8 cellular contexts compared by ENCODE assay signal in the genomic region with DNA sequence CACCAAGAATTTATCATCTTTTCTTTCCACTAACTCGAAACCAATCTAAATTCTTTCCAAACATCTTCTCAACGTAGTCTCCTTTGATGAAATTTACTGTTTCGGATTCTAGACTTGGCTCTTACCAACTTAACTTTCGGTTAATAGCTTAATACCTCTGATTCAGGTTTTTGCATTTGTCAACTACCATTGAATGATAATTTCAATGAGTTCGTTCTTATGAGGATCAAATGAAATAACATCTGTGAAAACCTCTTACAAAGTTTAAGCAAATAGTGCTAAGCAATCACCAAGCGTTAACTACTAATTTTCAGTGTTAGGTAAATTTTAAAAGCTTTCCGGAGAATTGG. TPM values are rescaled to one million over a fixed set of nuclear protein-coding genes. Genes with fewer than 3 reads are reported as not detected.
DNase-seq lines count a peak whose midpoint lies in the region; ATAC-seq and TF ChIP-seq lines count a peak whose summit lies in the region.

No MANE protein-coding gene starts in this region.

- intact Hi-C loops in Panc1 (cut with micrococcal nuclease; ENCODE audit: unreplicated experiment), result no loop called here
- intact Hi-C loops in esophagus muscularis mucosa (cut with DNase I), result loop anchor here (2.0 to 5.0 kb wide), 2 partner anchors 19 to 59 kb away; a partner anchor contains a TSS
- intact Hi-C loops in psoas muscle (cut with DNase I), result loop anchor here (2.0 kb wide), 2 partner anchors 19 to 71 kb away; a partner anchor contains a TSS

- no peaks in the 10 kb centered on the region for H3K27me3 ChIP-seq in GM06990 (replicated peaks; ENCODE audit: control insufficient read depth, insufficient read depth, low read length)
- H3K27me3 ChIP-seq in Panc1 (ENCODE audit: control insufficient read depth, insufficient read depth, low read length), result no peaks in the 10 kb centered on the region
- H3K27me3 ChIP-seq in esophagus muscularis mucosa, result no peaks in the 10 kb centered on the region
- no peaks in the 10 kb centered on the region for H3K27me3 ChIP-seq in psoas muscle (ENCODE audit: insufficient read depth in 3 of 3, low read length in 2 of 3)

- H3K9me3 ChIP-seq in Panc1 (ENCODE audit: control insufficient read depth, insufficient read depth, low read depth, low read length) (no peaks in the 10 kb centered on the region), esophagus muscularis mucosa (no peaks in the 10 kb centered on the region), psoas muscle (no peaks in the 10 kb centered on the region)

- POLR2A ChIA-PET in Panc1 (lab: Charles Lee), result no interaction called here
- POLR2A ChIA-PET in GM10248 (lab: Yijun Ruan, JAX), result interaction anchor here (1.9 kb wide), 1 partner anchor 18 kb away, joined by 12 read pairs; a partner anchor contains a TSS

- no peaks in the 10 kb centered on the region for H3K36me3 ChIP-seq in GM06990 (ENCODE audit: control insufficient read depth, insufficient read depth, low read length)
- no peaks in the 10 kb centered on the region for H3K36me3 ChIP-seq in Panc1 (ENCODE audit: control insufficient read depth, insufficient read depth, low read length)
- peaks cover 0 to 4% (median under 1%) of the 10 kb centered on the region in 4 donors for H3K36me3 ChIP-seq in esophagus muscularis mucosa
- H3K36me3 ChIP-seq in psoas muscle (ENCODE audit: insufficient read depth in 1 of 2, low read depth in 1 of 2), result peaks cover 0 to 3% of the 10 kb centered on the region in 2 donors

- 12% methylated on average over 7 of the region's 7 CpGs for WGBS in esophagus muscularis mucosa
- 11 to 13% (median 12%) methylated on average over 7 of the region's 7 CpGs for WGBS in psoas muscle, 3 donors

- TF ChIP-seq CTCF in GM06990 (IDR thresholded peaks at IDR 0.05; ENCODE audit: insufficient read depth, low read length, poor library complexity, severe bottlenecking) (no peak), Panc1 (IDR thresholded peaks at IDR 0.05) (no peak), esophagus muscularis mucosa (IDR thresholded peaks at IDR 0.05) (no peak), psoas muscle (IDR thresholded peaks at IDR 0.05) (no peak), GM10248 (IDR thresholded peaks at IDR 0.05; ENCODE audit: control extremely low read depth, extremely low read depth, low read depth, missing control alignments) (no peak)

- in situ Hi-C loops in Panc1 (cut with HindIII; ENCODE audit: low pct_unique_long_range_greater_than_20kb, low sequenced_read_pairs), result no loop called here

- no TSS peak for BruUV-seq in Panc1 (replicated peaks; lab: Mats Ljungman, UMichigan)

- ATAC-seq in Panc1 (no peak), psoas muscle (no peak), GM19324 (IDR thresholded peaks at IDR 0.05; ENCODE audit: low FRiP score, unreplicated experiment) (no peak), GM18520 (IDR thresholded peaks at IDR 0.05; ENCODE audit: unreplicated experiment) (no peak)

- H3K4me3 ChIP-seq in GM06990 (replicated peaks; ENCODE audit: low read depth, low read length) (peak overlapping the region; percentile 92), Panc1 (ENCODE audit: low read depth in 2 of 2, low read length in 2 of 2) (peak overlapping the region; percentile 62 to 66), esophagus muscularis mucosa (peak overlapping the region; percentile 97 to 100 (median 98)), psoas muscle (peak overlapping the region; percentile 87)

- TF ChIP-seq EP300 in esophagus muscularis mucosa (IDR thresholded peaks at IDR 0.05), result no peak

- TF ChIP-seq POLR2A in esophagus muscularis mucosa (IDR thresholded peaks at IDR 0.05; ENCODE audit: low read depth), result no peak

- CTCF ChIA-PET in Panc1 (lab: Charles Lee), result no interaction called here
- CTCF ChIA-PET in GM10248 (lab: Yijun Ruan, JAX), result interaction anchor here (0.9 to 3.7 kb wide), 7 partner anchors 12 to 256 kb away, joined by 3 to 14 read pairs (median 4); a partner anchor contains a TSS

- H3K4me1 ChIP-seq in Panc1 (ENCODE audit: control insufficient read depth, insufficient read depth, low read length), result peaks cover 15% of the 10 kb centered on the region
- peaks cover 35 to 46% (median 41%) of the 10 kb centered on the region in 4 donors for H3K4me1 ChIP-seq in esophagus muscularis mucosa
- H3K4me1 ChIP-seq in psoas muscle, result peaks cover 40% of the 10 kb centered on the region

- no peak for DNase-seq in GM06990 (ENCODE audit: extremely low read depth, insufficient read length)
- DNase-seq in Panc1 (ENCODE audit: low read depth, low spot score), result no peak
- DNase-seq in esophagus muscularis mucosa (ENCODE audit: extremely low spot score), result no peak
- no peak for DNase-seq in psoas muscle
- no peak for DNase-seq in NCI-H1092 treated with DMSO at 0.1 percent for 48 hours (lab: John Stamatoyannopoulos, UW)
- DNase-seq in GM10248 (ENCODE audit: extremely low spot score), result no peak

- H3K27ac ChIP-seq in Panc1 (ENCODE audit: low read length) (peak overlapping the region; percentile 93), esophagus muscularis mucosa (replicated peaks in 1 of 4) (peak overlapping the region; percentile 99 to 100 (median 99)), psoas muscle (peak overlapping the region; percentile 98)

RNA-seq across cellular contexts. Expression of a gene that starts 0.6 kb away (rescaled TPM):
- total RNA-seq in Panc1 (2021; ENCODE audit: unreplicated experiment) (103 TPM), esophagus muscularis mucosa (10 to 100 TPM; 74.8 to 96.0 (median 85.8) TPM), psoas muscle (100 to 1,000 TPM in 2 of 4 donors, 10 to 100 TPM in 2; 83.8 to 138 (median 103) TPM)
- 98.3 TPM for polyA plus RNA-seq in Panc1 (2012; ENCODE audit: insufficient read length)
- polyA plus RNA-seq in psoas muscle, result 100 to 1,000 TPM; 120 to 238 (median 151) TPM

RNA-seq across cellular contexts. Expression of a gene that starts 14.3 kb away (rescaled TPM):
- total RNA-seq in Panc1 (2021; ENCODE audit: unreplicated experiment), result 1.9 TPM
- polyA plus RNA-seq in Panc1 (2012; ENCODE audit: insufficient read length), result 1.9 TPM
- under 1 TPM in 1 of 4 donors, not detected in 3; 0.45 TPM for total RNA-seq in esophagus muscularis mucosa
- 1 to 10 TPM in 3 of 4 donors, not detected in 1; 1.5 to 2.2 (median 1.7) TPM for total RNA-seq in psoas muscle
- polyA plus RNA-seq in psoas muscle, result 1 to 10 TPM in 1 of 3 donors, under 1 TPM in 2; 0.26 to 1.7 (median 0.39) TPM

RNA-seq across cellular contexts. Expression of a gene that starts 18.4 kb away (rescaled TPM):
- 115 TPM for total RNA-seq in Panc1 (2021; ENCODE audit: unreplicated experiment)
- 115 TPM for polyA plus RNA-seq in Panc1 (2012; ENCODE audit: insufficient read length)
- total RNA-seq in esophagus muscularis mucosa, result 10 to 100 TPM; 46.1 to 71.8 (median 62.7) TPM
- 10 to 100 TPM; 44.0 to 83.6 (median 68.4) TPM for total RNA-seq in psoas muscle
- polyA plus RNA-seq in psoas muscle, result 100 to 1,000 TPM in 2 of 3 donors, 10 to 100 TPM in 1; 83.4 to 167 (median 127) TPM

RNA-seq across cellular contexts. Expression of a gene that starts 47.3 kb away (rescaled TPM):
- total RNA-seq in Panc1 (2021; ENCODE audit: unreplicated experiment) (25.3 TPM), esophagus muscularis mucosa (10 to 100 TPM in 3 of 4 donors, 1 to 10 TPM in 1; 8.3 to 14.5 (median 11.4) TPM), psoas muscle (10 to 100 TPM in 2 of 4 donors, 1 to 10 TPM in 2; 5.8 to 14.6 (median 8.7) TPM)
- polyA plus RNA-seq in Panc1 (2012; ENCODE audit: insufficient read length), result 35.5 TPM
- 10 to 100 TPM; 10.2 to 11.5 (median 10.7) TPM for polyA plus RNA-seq in psoas muscle

RNA-seq across cellular contexts. Expression of a gene that starts 57.4 kb away (rescaled TPM):
- total RNA-seq in Panc1 (2021; ENCODE audit: unreplicated experiment), result 116 TPM
- 154 TPM for polyA plus RNA-seq in Panc1 (2012; ENCODE audit: insufficient read length)
- 100 to 1,000 TPM in 3 of 4 donors, 10 to 100 TPM in 1; 84.7 to 151 (median 124) TPM for total RNA-seq in esophagus muscularis mucosa
- total RNA-seq in psoas muscle, result 10 to 100 TPM; 53.9 to 73.9 (median 57.3) TPM
- 10 to 100 TPM; 50.1 to 96.4 (median 94.0) TPM for polyA plus RNA-seq in psoas muscle
